ENCODE assay signal across 1 cellular context in the genomic region with DNA sequence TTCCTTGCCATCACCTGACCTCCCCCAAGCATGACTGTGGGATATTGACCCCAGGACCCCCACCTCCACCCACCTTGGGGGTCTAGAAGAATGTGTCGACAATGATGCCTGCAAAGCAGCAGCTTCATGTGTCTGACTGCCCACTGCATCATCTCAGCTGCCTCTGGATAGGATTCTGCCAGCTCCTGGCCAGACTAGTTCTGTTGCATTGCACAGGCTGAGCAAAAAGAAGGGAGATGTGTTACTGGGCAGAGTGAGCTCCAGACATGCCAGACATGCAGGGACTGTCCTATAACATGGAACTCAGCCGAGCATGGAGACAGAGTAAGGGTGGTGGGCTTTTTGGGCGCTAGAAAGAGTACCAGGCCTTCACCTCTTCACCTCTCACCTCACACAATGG.
TF ChIP-seq lines count a peak whose summit lies in the region.

No MANE protein-coding gene starts in this region.

TF ChIP-seq in IMR-90, 13 proteins besides CTCF, POLR2A, EP300 and RAD21 (continued from another document):
- TF ChIP-seq, protein P1, sequence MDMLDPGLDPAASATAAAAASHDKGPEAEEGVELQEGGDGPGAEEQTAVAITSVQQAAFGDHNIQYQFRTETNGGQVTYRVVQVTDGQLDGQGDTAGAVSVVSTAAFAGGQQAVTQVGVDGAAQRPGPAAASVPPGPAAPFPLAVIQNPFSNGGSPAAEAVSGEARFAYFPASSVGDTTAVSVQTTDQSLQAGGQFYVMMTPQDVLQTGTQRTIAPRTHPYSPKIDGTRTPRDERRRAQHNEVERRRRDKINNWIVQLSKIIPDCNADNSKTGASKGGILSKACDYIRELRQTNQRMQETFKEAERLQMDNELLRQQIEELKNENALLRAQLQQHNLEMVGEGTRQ (IDR thresholded peaks at IDR 0.05; ENCODE audit: low read depth, low read length): no peak
